ENCODE assay signal across 9 cellular contexts in the genomic region with DNA sequence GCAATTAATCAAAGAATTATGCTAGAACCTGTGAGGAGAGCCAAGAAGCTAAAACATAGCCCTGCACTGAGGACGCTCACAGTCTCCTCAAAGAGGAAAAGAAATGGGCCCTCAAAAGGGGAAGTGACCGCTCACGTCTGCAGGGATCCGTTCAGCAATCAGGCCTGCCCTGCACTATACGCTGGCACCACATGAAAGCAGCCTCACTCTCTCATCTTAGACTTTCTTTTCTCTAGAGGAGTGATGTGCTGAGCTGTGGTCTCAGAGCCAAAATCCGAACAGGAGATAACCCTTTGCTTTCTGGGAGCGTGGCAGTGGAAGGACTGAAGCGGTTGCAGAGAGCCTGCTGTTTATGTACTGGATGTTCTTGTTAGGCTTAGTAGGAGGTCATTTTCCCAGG. TPM values are rescaled to one million over a fixed set of nuclear protein-coding genes. Genes with fewer than 3 reads are reported as not detected.
DNase-seq lines count a peak whose midpoint lies in the region; ATAC-seq, FAIRE-seq and TF ChIP-seq lines count a peak whose summit lies in the region.
"Had no signal": no experiment of that assay in that cellular context is flagged by ENCODE, and none has a peak within 500 bp of the region (broad histone marks: within the 10 kb centered on the region; RNA-seq: fewer than 3 reads in every experiment).

No MANE protein-coding gene starts in this region.

- H3K4me3 ChIP-seq in Peyer's patch, result no peak overlapping the region
- no peak overlapping the region for H3K4me3 ChIP-seq in kidney (ENCODE audit: low read length in 2 of 2)
- H3K4me3 ChIP-seq in H7 (ENCODE audit: insufficient read depth, low read depth, low read length), result no peak overlapping the region

- H3K9me3 ChIP-seq in Peyer's patch (no peaks in the 10 kb centered on the region), kidney (ENCODE audit: control insufficient read depth in 1 of 2, low read length in 2 of 2) (no peaks in the 10 kb centered on the region)

- ATAC-seq in GM18498 (IDR thresholded peaks at IDR 0.05; ENCODE audit: unreplicated experiment) (peak; percentile 71), HG02763 (IDR thresholded peaks at IDR 0.05; ENCODE audit: unreplicated experiment) (peak; percentile 47), left lobe of liver (peak; percentile 41)

- H3K36me3 ChIP-seq in Peyer's patch (no peaks in the 10 kb centered on the region), kidney (ENCODE audit: control insufficient read depth in 1 of 2, insufficient read depth in 2 of 2, low read length in 2 of 2) (no peaks in the 10 kb centered on the region), H7 (replicated peaks; ENCODE audit: control insufficient read depth, insufficient read depth, low read length) (no peaks in the 10 kb centered on the region)

- no peak overlapping the region for H3K9ac ChIP-seq in kidney (ENCODE audit: low read length in 2 of 2)

- DNase-seq in Peyer's patch, result peak in 2 of 3 donors; percentile 76 to 83
- DNase-seq in left lobe of liver (ENCODE audit: low spot score), result no peak
- no peak for DNase-seq in putamen (ENCODE audit: low spot score)
- DNase-seq in SW480 (ENCODE audit: low spot score), result no peak
- DNase-seq in kidney, result no peak
- DNase-seq in H7, result no peak

- H3K27me3 ChIP-seq in Peyer's patch, result no peaks in the 10 kb centered on the region
- H3K27me3 ChIP-seq in H7 (ENCODE audit: control insufficient read depth, insufficient read depth, low read length), result no peaks in the 10 kb centered on the region

- H3K4me1 ChIP-seq in Peyer's patch (peaks cover 0 to 30% (median 3%) of the 10 kb centered on the region in 4 donors), kidney (ENCODE audit: control insufficient read depth in 1 of 2, insufficient read depth in 1 of 2, low read depth in 1 of 2, low read length in 2 of 2) (peaks cover 4 to 8% of the 10 kb centered on the region in 2 donors)

- H3K27ac ChIP-seq in Peyer's patch (peak overlapping the region in 3 of 4 donors; percentile 3 to 76 (median 71)), kidney (ENCODE audit: low read depth in 2 of 2, low read length in 2 of 2) (no peak overlapping the region)

- no peak for FAIRE-seq in kidney (lab: Jason Lieb, UNC)

- TF ChIP-seq POLR2A in Peyer's patch (IDR thresholded peaks at IDR 0.05), result no peak

- intact Hi-C loops in kidney (cut with DNase I), result no loop called here

- TF ChIP-seq CTCF in Peyer's patch (IDR thresholded peaks at IDR 0.05), result no peak
- no peak for TF ChIP-seq CTCF in kidney (IDR thresholded peaks at IDR 0.05; ENCODE audit: borderline replicate concordance, extremely low read depth, insufficient read depth)

RNA-seq across cellular contexts. Expression of a gene that starts 6.3 kb away (rescaled TPM):
- total RNA-seq in Peyer's patch (10 to 100 TPM in 1 of 4 donors, 1 to 10 TPM in 2, under 1 TPM in 1; 0.70 to 16.5 (median 1.9) TPM), left lobe of liver (1.3 TPM), kidney (11.9 TPM)
- 0.54 TPM for polyA plus RNA-seq in kidney (ENCODE audit: insufficient read depth, low read depth, low replicate concordance)
- total RNA-seq in H7 (2014; rRNA removed; shearing (Covaris generic)), result not detected in 2 replicates
- total RNA-seq: kidney epithelial cell had no signal

RNA-seq across cellular contexts. Expression of a gene that starts 20.4 kb away (rescaled TPM):
- 100 to 1,000 TPM in 2 of 4 donors, 10 to 100 TPM in 2; 66.4 to 166 (median 101) TPM for total RNA-seq in Peyer's patch
- 24.3 TPM for total RNA-seq in left lobe of liver
- 91.9 TPM for total RNA-seq in kidney
- 46.4 TPM for polyA plus RNA-seq in kidney (ENCODE audit: insufficient read depth, low read depth, low replicate concordance)
- 41.9 and 44.1 TPM in 2 replicates for total RNA-seq in H7 (2014; rRNA removed; shearing (Covaris generic))

Comparison
In these comparisons a context has a peak if more than half of its experiments do, and no peak if none do; other contexts are left out.
1. DNase-seq: peak in Peyer's patch (2 of 3); none in left lobe of liver (single experiment), putamen (single experiment), SW480 (single experiment), kidney (single experiment) and H7 (single experiment).
2. H3K27ac ChIP-seq: peak in Peyer's patch (3 of 4); none in kidney (0 of 2).
3. Peak in every context shown above with its lines, with median percentiles within 50 percentile points of each other: ATAC-seq.